In the genomic region with DNA sequence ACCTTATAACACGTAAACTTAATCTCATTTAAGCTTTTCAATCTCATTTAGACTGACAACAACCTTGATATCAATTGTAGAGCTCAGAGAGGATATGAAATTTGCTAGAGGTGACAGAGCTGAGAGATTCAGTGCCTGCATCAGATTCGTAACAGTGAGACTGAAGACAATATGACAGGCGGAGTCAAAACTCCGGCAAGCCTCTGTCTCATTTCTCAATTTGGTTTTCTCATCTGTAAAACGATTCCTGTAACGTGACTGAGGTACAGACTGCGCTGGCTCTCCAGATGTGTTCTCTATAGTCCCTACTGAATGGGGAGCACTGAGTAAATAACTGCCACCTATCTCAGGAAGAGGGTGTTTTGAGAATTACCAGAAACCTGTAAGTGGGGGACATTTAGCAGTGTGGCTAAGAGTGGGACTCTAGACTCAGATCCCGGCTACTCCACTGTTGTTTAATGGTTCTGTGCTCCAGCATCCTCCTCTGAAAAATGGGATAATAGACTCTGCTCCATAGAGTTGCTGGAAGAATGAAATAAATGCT, we compare ENCODE assay signal across 24 cellular contexts. TPM values are rescaled to one million over a fixed set of nuclear protein-coding genes. Genes with fewer than 3 reads are reported as not detected.
"Had no signal": no experiment of that assay in that cellular context is flagged by ENCODE, and none has a peak within 500 bp of the region (broad histone marks: within the 10 kb centered on the region; RNA-seq: fewer than 3 reads in every experiment).

No MANE protein-coding gene starts in this region.

- H3K4me3 ChIP-seq: lung, thoracic aorta, upper lobe of right lung had no signal

- DNase-seq: activated B cell treated with CpG ODN at 0.5 μM for 24 hours; activated CD4-positive, alpha-beta T cell treated with anti-CD3 and anti-CD28 coated beads, Interleukin-2, amount 10 ng/mL, durations not matched to agents 24 days and 14 days; activated naive CD8-positive, alpha-beta T cell treated with anti-CD3 and anti-CD28 coated beads, Interleukin-2, amount 10 ng/mL, durations not matched to agents 7 days and 5 days; amygdala; body of pancreas; dermis blood vessel endothelial cell; foreskin fibroblast; glutamatergic neuron; hypothalamus; kidney; occipital lobe; retina; spleen; stimulated activated CD4-positive, alpha-beta T cell treated with anti-CD3 and anti-CD28 coated beads, Interleukin-4, amount 100 ng/mL, for 4 hours; stimulated activated naive B cell treated with anti-CD40 and anti-IgM and Interleukin-4, amounts not matched to agents 10 μg/mL and 1 μg/mL and 100 μg/mL, for 72 hours; upper lobe of right lung had no signal

- H3K9me3 Mint-ChIP-seq: activated B cell treated with CpG ODN at 0.5 μM for 24 hours; activated CD4-positive, alpha-beta T cell treated with anti-CD3 and anti-CD28 coated beads, Interleukin-2, amount 10 ng/mL, durations not matched to agents 24 days and 14 days; activated naive CD8-positive, alpha-beta T cell treated with anti-CD3 and anti-CD28 coated beads, Interleukin-2, amount 10 ng/mL, durations not matched to agents 7 days and 5 days; activated T-helper 1 cell treated with anti-CD3 and anti-CD28 coated beads, Interleukin-12 subunit alpha, Interleukin-12 subunit beta, Interleukin-2, Interleukin-4 antibody, amounts not matched to agents 30 ng/mL and 10 ng/mL and 1 ng/mL, durations not matched to agents 14 hours and 24 hours and 36 hours; natural killer cell treated with Interleukin-12 subunit alpha and Interleukin-12 subunit beta and Interleukin-15 and Interleukin-18, amount 100 ng/mL, for 72 hours; stimulated activated naive B cell treated with anti-CD40 and anti-IgM and Interleukin-4, amounts not matched to agents 10 μg/mL and 1 μg/mL and 100 μg/mL, for 72 hours; T-helper 2 cell treated with Interferon-gamma antibody and Interleukin-4, amounts not matched to agents 5 μg/mL and 100 μg/mL, for 36 hours had no signal

- ATAC-seq: body of pancreas; left lobe of liver; natural killer cell treated with Interleukin-12 subunit alpha and Interleukin-12 subunit beta and Interleukin-15 and Interleukin-18, amount 100 ng/mL, for 72 hours; stimulated activated naive B cell treated with anti-CD40 and anti-IgM and Interleukin-4, amounts not matched to agents 10 μg/mL and 1 μg/mL and 100 μg/mL, for 72 hours; upper lobe of right lung had no signal

- H3K4me3 Mint-ChIP-seq: activated naive CD8-positive, alpha-beta T cell treated with anti-CD3 and anti-CD28 coated beads, Interleukin-2, amount 10 ng/mL, durations not matched to agents 7 days and 5 days; activated T-helper 1 cell treated with anti-CD3 and anti-CD28 coated beads, Interleukin-12 subunit alpha, Interleukin-12 subunit beta, Interleukin-2, Interleukin-4 antibody, amounts not matched to agents 30 ng/mL and 10 ng/mL and 1 ng/mL, durations not matched to agents 14 hours and 24 hours and 36 hours had no signal

- H3K27ac Mint-ChIP-seq: activated B cell treated with CpG ODN at 0.5 μM for 24 hours; activated CD4-positive, alpha-beta T cell treated with anti-CD3 and anti-CD28 coated beads, Interleukin-2, amount 10 ng/mL, durations not matched to agents 24 days and 14 days; activated naive CD8-positive, alpha-beta T cell treated with anti-CD3 and anti-CD28 coated beads, Interleukin-2, amount 10 ng/mL, durations not matched to agents 7 days and 5 days; activated T-helper 1 cell treated with anti-CD3 and anti-CD28 coated beads, Interleukin-12 subunit alpha, Interleukin-12 subunit beta, Interleukin-2, Interleukin-4 antibody, amounts not matched to agents 30 ng/mL and 10 ng/mL and 1 ng/mL, durations not matched to agents 14 hours and 24 hours and 36 hours; natural killer cell treated with Interleukin-12 subunit alpha and Interleukin-12 subunit beta and Interleukin-15 and Interleukin-18, amount 100 ng/mL, for 72 hours; stimulated activated naive B cell treated with anti-CD40 and anti-IgM and Interleukin-4, amounts not matched to agents 10 μg/mL and 1 μg/mL and 100 μg/mL, for 72 hours; T-helper 2 cell treated with Interferon-gamma antibody and Interleukin-4, amounts not matched to agents 5 μg/mL and 100 μg/mL, for 36 hours had no signal

- H3K36me3 ChIP-seq: spleen, thoracic aorta, upper lobe of right lung had no signal

- H3K36me3 Mint-ChIP-seq: activated naive CD8-positive, alpha-beta T cell treated with anti-CD3 and anti-CD28 coated beads, Interleukin-2, amount 10 ng/mL, durations not matched to agents 7 days and 5 days; natural killer cell treated with Interleukin-12 subunit alpha and Interleukin-12 subunit beta and Interleukin-15 and Interleukin-18, amount 100 ng/mL, for 72 hours had no signal

- H3K27me3 ChIP-seq: body of pancreas had no signal

- H3K9me3 ChIP-seq: body of pancreas, spleen, thoracic aorta, upper lobe of right lung had no signal

- H3K27ac ChIP-seq: spleen, thoracic aorta, upper lobe of right lung had no signal

RNA-seq across cellular contexts. Expression of a gene that starts 3.0 kb away (rescaled TPM):
- total RNA-seq: activated B cell treated with CpG ODN at 0.5 μM for 24 hours; activated CD4-positive, alpha-beta T cell treated with anti-CD3 and anti-CD28 coated beads, Interleukin-2, amount 10 ng/mL, durations not matched to agents 24 days and 14 days; activated naive CD8-positive, alpha-beta T cell treated with anti-CD3 and anti-CD28 coated beads, Interleukin-2, amount 10 ng/mL, durations not matched to agents 7 days and 5 days; activated T-helper 1 cell treated with anti-CD3 and anti-CD28 coated beads, Interleukin-12 subunit alpha, Interleukin-12 subunit beta, Interleukin-2, Interleukin-4 antibody, amounts not matched to agents 30 ng/mL and 10 ng/mL and 1 ng/mL, durations not matched to agents 14 hours and 24 hours and 36 hours; cardiac septum; dermis blood vessel endothelial cell; left lobe of liver; natural killer cell treated with Interleukin-12 subunit alpha and Interleukin-12 subunit beta and Interleukin-15 and Interleukin-18, amount 100 ng/mL, for 72 hours; occipital lobe; posterior vena cava; spleen; thoracic aorta; upper lobe of right lung had no signal

RNA-seq across cellular contexts. Expression of a gene that starts 3.2 kb away (rescaled TPM):
- total RNA-seq: activated B cell treated with CpG ODN at 0.5 μM for 24 hours; activated CD4-positive, alpha-beta T cell treated with anti-CD3 and anti-CD28 coated beads, Interleukin-2, amount 10 ng/mL, durations not matched to agents 24 days and 14 days; activated naive CD8-positive, alpha-beta T cell treated with anti-CD3 and anti-CD28 coated beads, Interleukin-2, amount 10 ng/mL, durations not matched to agents 7 days and 5 days; dermis blood vessel endothelial cell; left lobe of liver; natural killer cell treated with Interleukin-12 subunit alpha and Interleukin-12 subunit beta and Interleukin-15 and Interleukin-18, amount 100 ng/mL, for 72 hours; spleen; upper lobe of right lung had no signal

RNA-seq across cellular contexts. Expression of a gene that starts 57.2 kb away (rescaled TPM):
- total RNA-seq: activated B cell treated with CpG ODN at 0.5 μM for 24 hours; activated CD4-positive, alpha-beta T cell treated with anti-CD3 and anti-CD28 coated beads, Interleukin-2, amount 10 ng/mL, durations not matched to agents 24 days and 14 days; activated T-helper 1 cell treated with anti-CD3 and anti-CD28 coated beads, Interleukin-12 subunit alpha, Interleukin-12 subunit beta, Interleukin-2, Interleukin-4 antibody, amounts not matched to agents 30 ng/mL and 10 ng/mL and 1 ng/mL, durations not matched to agents 14 hours and 24 hours and 36 hours; body of pancreas; cardiac septum; dermis blood vessel endothelial cell; kidney; left lobe of liver; posterior vena cava; spleen; thoracic aorta; upper lobe of right lung had no signal
